Comparison of ENCODE assay signal across 8 cellular contexts in genomic region chr12:121795029-121795977, GRCh38. TPM values are rescaled to one million over a fixed set of nuclear protein-coding genes. Genes with fewer than 3 reads are reported as not detected.
A peak's percentile ranks its signal among the peaks of the same experiment; 100 is the strongest.
DNase-seq lines count a peak whose midpoint lies in the region; ATAC-seq and TF ChIP-seq lines count a peak whose summit lies in the region.

No MANE protein-coding gene starts in this region.

- TF ChIP-seq POLR2A in adrenal gland (IDR thresholded peaks at IDR 0.05) = no peak

- peak; percentile 17 to 73 (median 51) for ATAC-seq in heart right ventricle
- ATAC-seq in GM18867 (IDR thresholded peaks at IDR 0.05; ENCODE audit: unreplicated experiment) = no peak

- WGBS in adrenal gland, 4 donors = 30 to 58% (median 31%) methylated on average over 6 to 15 of the region's 15 CpGs
- 27 to 31% methylated on average over 15 of the region's 15 CpGs for WGBS in heart right ventricle, 2 donors

- H3K4me3 ChIP-seq in adrenal gland (peak overlapping the region in 1 of 4 donors; percentile 14), heart right ventricle (peak overlapping the region in 6 of 10 donors; percentile 56 to 72 (median 60))

- H3K4me1 ChIP-seq in adrenal gland (replicated peaks in 1 of 2) (peaks cover 56 to 66% of the 10 kb centered on the region in 2 donors), heart right ventricle (peaks cover 44 to 82% (median 72%) of the 10 kb centered on the region in 9 donors)

- DNase-seq in NCI-H1436 (lab: John Stamatoyannopoulos, UW) = peak; percentile 63
- no peak for DNase-seq in NCI-H1436 treated with DMSO at 0.1 percent for 48 hours (lab: John Stamatoyannopoulos, UW)
- DNase-seq in M059J (ENCODE audit: low read depth) = peak; percentile 81
- peak; percentile 66 for DNase-seq in SW480 (ENCODE audit: low spot score)
- peak; percentile 86 to 97 (median 91) for DNase-seq in adrenal gland
- DNase-seq in heart right ventricle = peak; percentile 89 to 91
- DNase-seq in posterior vena cava (ENCODE audit: low spot score) = peak; percentile 97

- no peaks in the 10 kb centered on the region for H3K27me3 ChIP-seq in adrenal gland
- H3K27me3 ChIP-seq in heart right ventricle = no peaks in the 10 kb centered on the region

- H3K9me3 ChIP-seq in adrenal gland (replicated peaks in 1 of 3) = no peaks in the 10 kb centered on the region
- H3K9me3 ChIP-seq in heart right ventricle = no peaks in the 10 kb centered on the region

- peaks cover 0 to 13% of the 10 kb centered on the region in 2 donors for H3K36me3 ChIP-seq in adrenal gland (replicated peaks in 1 of 2)
- H3K36me3 ChIP-seq in heart right ventricle = peaks cover 0 to 34% (median 7%) of the 10 kb centered on the region in 9 donors

- TF ChIP-seq CTCF in adrenal gland (IDR thresholded peaks at IDR 0.05) = peak; percentile 95 to 97 (median 97)
- peak; percentile 95 to 98 (median 97) for TF ChIP-seq CTCF in heart right ventricle (IDR thresholded peaks at IDR 0.05)

- intact Hi-C loops in adrenal gland (cut with DNase I) = loop anchor here (2.0 to 10.0 kb wide), 2 partner anchors 19 to 99 kb away; no protein-coding TSS in a partner anchor
- intact Hi-C loops in heart right ventricle (cut with DNase I) = loop anchor here in 9 of 10 donors (1.0 to 5.0 kb wide), 8 partner anchors 15 to 99 kb away; partner anchors contain the start of gene PSMD9 (in 3 of the 9)
- intact Hi-C loops in posterior vena cava (cut with DNase I) = loop anchor here (2.0 to 5.0 kb wide), 3 partner anchors 17 to 99 kb away; partner anchors contain the start of gene PSMD9 (in 1 of the 2)

- H3K27ac ChIP-seq in adrenal gland (peak overlapping the region; percentile 6 to 100 (median 100)), heart right ventricle (peak overlapping the region; percentile 20 to 100 (median 100))

RNA-seq across cellular contexts. Expression of gene RHOF, which starts 1.8 kb away (rescaled TPM):
- total RNA-seq in M059J (2014; rRNA removed; shearing (Covaris generic)) = 0.27 and 0.42 TPM in 2 replicates
- total RNA-seq in adrenal gland (10 to 100 TPM in 7 of 8 donors, 1 to 10 TPM in 1; 7.7 to 49.5 (median 24.9) TPM), heart right ventricle (10 to 100 TPM; 19.8 to 45.6 (median 27.2) TPM), posterior vena cava (10 to 100 TPM in 1 of 2 donors, 1 to 10 TPM in 1; 5.3 to 10.4 TPM)
- polyA plus RNA-seq in adrenal gland (10 to 100 TPM in 1 of 3 donors, 1 to 10 TPM in 2; 4.1 to 14.5 (median 9.3) TPM), heart right ventricle (10 to 100 TPM; 16.5 to 16.6 TPM)

RNA-seq across cellular contexts. Expression of gene SETD1B, which starts 8.5 kb away (rescaled TPM):
- 2.7 and 3.9 TPM in 2 replicates for total RNA-seq in M059J (2014; rRNA removed; shearing (Covaris generic))
- total RNA-seq in adrenal gland (10 to 100 TPM in 7 of 8 donors, 1 to 10 TPM in 1; 5.3 to 25.9 (median 13.6) TPM), heart right ventricle (10 to 100 TPM; 10.3 to 14.8 (median 11.2) TPM), posterior vena cava (10 to 100 TPM; 20.2 to 20.9 TPM)
- polyA plus RNA-seq in adrenal gland (10 to 100 TPM in 1 of 3 donors, 1 to 10 TPM in 2; 5.0 to 27.3 (median 9.0) TPM), heart right ventricle (10 to 100 TPM in 1 of 2 donors, 1 to 10 TPM in 1; 2.8 to 11.9 TPM)
